1 cellular context compared by ENCODE assay signal in genomic region chr1:203954788-203955552, GRCh38.
TF ChIP-seq lines count a peak whose summit lies in the region.

No MANE protein-coding gene starts in this region.

TF ChIP-seq in K562, 482 proteins besides CTCF, POLR2A, EP300 and RAD21 (continued from another document):
- TF ChIP-seq ZNF280B (CRISPR knock-in tag; IDR thresholded peaks at IDR 0.05) (peak; percentile 38; the same call in 1 of the 2 replicates), ADNP (tag; IDR thresholded peaks at IDR 0.05) (0 out of 2 replicates have a peak, but pooled peaks have one; percentile 30), GTF2F1 (IDR thresholded peaks at IDR 0.05; ENCODE audit: low read depth, low read length) (no peak), CXXC5 (CRISPR knock-in tag; IDR thresholded peaks at IDR 0.05) (peak; percentile 50; the same call in 1 of the 2 replicates), RREB1 (CRISPR knock-in tag; IDR thresholded peaks at IDR 0.05) (no peak), ZBTB40 (IDR thresholded peaks at IDR 0.05) (no peak), ZBTB40 (CRISPR knock-in tag; IDR thresholded peaks at IDR 0.05) (no peak), CEBPG (CRISPR knock-in tag; IDR thresholded peaks at IDR 0.05) (peak; percentile 60), CEBPG (tag; conservative IDR thresholded peaks at IDR 0.05 in 1 of 2, IDR thresholded peaks at IDR 0.05 in 1 of 2) (0 out of 4 replicates have a peak, but pooled peaks of 1 of the 2 experiments have one; percentile 25), CBFA2T3 (IDR thresholded peaks at IDR 0.05) (peak; percentile 64), ESRRB (CRISPR knock-in tag; IDR thresholded peaks at IDR 0.05; ENCODE audit: borderline replicate concordance) (no peak), TCF3 (CRISPR knock-in tag; IDR thresholded peaks at IDR 0.05) (peak; percentile 71), HMGN3 (IDR thresholded peaks at IDR 0.05; ENCODE audit: borderline replicate concordance, extremely low read depth, insufficient read length, low read depth, low read length) (no peak)
- TF ChIP-seq, protein P1, sequence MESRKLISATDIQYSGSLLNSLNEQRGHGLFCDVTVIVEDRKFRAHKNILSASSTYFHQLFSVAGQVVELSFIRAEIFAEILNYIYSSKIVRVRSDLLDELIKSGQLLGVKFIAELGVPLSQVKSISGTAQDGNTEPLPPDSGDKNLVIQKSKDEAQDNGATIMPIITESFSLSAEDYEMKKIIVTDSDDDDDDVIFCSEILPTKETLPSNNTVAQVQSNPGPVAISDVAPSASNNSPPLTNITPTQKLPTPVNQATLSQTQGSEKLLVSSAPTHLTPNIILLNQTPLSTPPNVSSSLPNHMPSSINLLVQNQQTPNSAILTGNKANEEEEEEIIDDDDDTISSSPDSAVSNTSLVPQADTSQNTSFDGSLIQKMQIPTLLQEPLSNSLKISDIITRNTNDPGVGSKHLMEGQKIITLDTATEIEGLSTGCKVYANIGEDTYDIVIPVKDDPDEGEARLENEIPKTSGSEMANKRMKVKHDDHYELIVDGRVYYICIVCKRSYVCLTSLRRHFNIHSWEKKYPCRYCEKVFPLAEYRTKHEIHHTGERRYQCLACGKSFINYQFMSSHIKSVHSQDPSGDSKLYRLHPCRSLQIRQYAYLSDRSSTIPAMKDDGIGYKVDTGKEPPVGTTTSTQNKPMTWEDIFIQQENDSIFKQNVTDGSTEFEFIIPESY (CRISPR knock-in tag; IDR thresholded peaks at IDR 0.05): no peak
